ENCODE assay signal across 8 cellular contexts in the genomic region with DNA sequence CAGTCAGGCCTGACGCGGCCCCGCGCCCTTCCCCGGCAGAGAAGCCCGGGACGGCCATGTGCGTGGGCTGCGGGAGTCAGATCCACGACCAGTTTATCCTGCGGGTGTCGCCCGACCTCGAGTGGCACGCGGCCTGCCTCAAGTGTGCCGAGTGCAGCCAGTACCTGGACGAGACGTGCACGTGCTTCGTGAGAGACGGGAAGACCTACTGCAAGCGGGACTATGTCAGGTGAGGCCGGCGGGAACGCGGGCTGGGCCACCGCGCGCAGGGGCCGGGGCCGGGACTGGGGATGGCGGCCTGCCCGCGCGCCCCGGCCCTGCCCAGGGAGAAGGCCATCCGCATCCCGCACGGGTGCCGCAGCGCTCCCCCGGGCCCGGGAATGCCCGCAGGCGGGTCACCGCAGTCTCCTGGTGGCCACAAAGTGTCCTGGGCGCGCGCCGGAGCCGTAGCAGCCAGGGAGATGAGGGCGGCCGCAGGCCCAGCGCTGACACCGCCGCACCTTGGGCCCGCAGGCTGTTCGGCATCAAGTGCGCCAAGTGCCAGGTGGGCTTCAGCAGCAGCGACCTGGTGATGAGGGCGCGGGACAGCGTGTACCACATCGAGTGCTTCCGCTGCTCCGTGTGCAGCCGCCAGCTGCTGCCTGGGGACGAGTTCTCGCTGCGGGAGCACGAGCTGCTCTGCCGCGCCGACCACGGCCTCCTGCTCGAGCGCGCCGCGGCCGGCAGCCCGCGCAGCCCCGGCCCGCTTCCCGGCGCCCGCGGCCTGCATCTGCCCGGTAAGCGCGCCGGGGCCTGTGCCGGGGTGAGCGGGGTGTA. TPM values are rescaled to one million over a fixed set of nuclear protein-coding genes. Genes with fewer than 3 reads are reported as not detected.
DNase-seq lines count a peak whose midpoint lies in the region; ATAC-seq and TF ChIP-seq lines count a peak whose summit lies in the region.

No MANE protein-coding gene starts in this region.

- intact Hi-C loops in activated CD4-positive, alpha-beta T cell treated with anti-CD3 and anti-CD28 coated beads, Interleukin-2, amount 10 ng/mL, durations not matched to agents 24 days and 14 days (cut with micrococcal nuclease) = loop anchor here (1.0 to 5.0 kb wide), 6 partner anchors 7 to 276 kb away; a partner anchor contains a TSS

- peak; percentile 74 for DNase-seq in activated CD4-positive, alpha-beta T cell treated with anti-CD3 and anti-CD28 coated beads, Interleukin-2, amount 10 ng/mL, durations not matched to agents 24 days and 14 days
- no peak for DNase-seq in activated CD4-positive, alpha-beta T cell treated with anti-CD3 and anti-CD28 coated beads, Interleukin-2, amount 50 U/mL, for 4 hours
- DNase-seq in glutamatergic neuron (peak; percentile 57), D341Med (ENCODE audit: low spot score) (no peak), CD1c-positive myeloid dendritic cell (ENCODE audit: extremely low spot score) (no peak)

- peaks cover 11% of the 10 kb centered on the region for H3K36me3 Mint-ChIP-seq in activated CD4-positive, alpha-beta T cell treated with anti-CD3 and anti-CD28 coated beads, Interleukin-2, amount 10 ng/mL, durations not matched to agents 24 days and 14 days (ENCODE audit: low read depth)
- H3K36me3 Mint-ChIP-seq in glutamatergic neuron (ENCODE audit: unreplicated experiment) = peaks cover 12% of the 10 kb centered on the region
- H3K36me3 Mint-ChIP-seq in stimulated activated memory B cell treated with anti-CD40 and anti-IgM and Interleukin-4, amounts not matched to agents 10 μg/mL and 1 μg/mL and 100 μg/mL, for 72 hours = no peaks in the 10 kb centered on the region

- no peaks in the 10 kb centered on the region; the same call in 1 of the 2 replicates for H4K20me1 ChIP-seq in SU-DHL-6 (ENCODE audit: low read depth, low read length)

- no peaks in the 10 kb centered on the region for H3K36me3 ChIP-seq in SU-DHL-6 (ENCODE audit: low read length)

- peak overlapping the region; percentile 78 for H3K4me3 Mint-ChIP-seq in activated CD4-positive, alpha-beta T cell treated with anti-CD3 and anti-CD28 coated beads, Interleukin-2, amount 10 ng/mL, durations not matched to agents 24 days and 14 days
- H3K4me3 Mint-ChIP-seq in glutamatergic neuron (ENCODE audit: unreplicated experiment) = peak overlapping the region; percentile 93
- peak overlapping the region; percentile 85 for H3K4me3 Mint-ChIP-seq in stimulated activated memory B cell treated with anti-CD40 and anti-IgM and Interleukin-4, amounts not matched to agents 10 μg/mL and 1 μg/mL and 100 μg/mL, for 72 hours

- H3K9me3 Mint-ChIP-seq in activated CD4-positive, alpha-beta T cell treated with anti-CD3 and anti-CD28 coated beads, Interleukin-2, amount 10 ng/mL, durations not matched to agents 24 days and 14 days = no peaks in the 10 kb centered on the region
- peaks cover 49% of the 10 kb centered on the region for H3K9me3 Mint-ChIP-seq in glutamatergic neuron (ENCODE audit: unreplicated experiment)
- no peaks in the 10 kb centered on the region for H3K9me3 Mint-ChIP-seq in stimulated activated memory B cell treated with anti-CD40 and anti-IgM and Interleukin-4, amounts not matched to agents 10 μg/mL and 1 μg/mL and 100 μg/mL, for 72 hours

- H3K4me1 Mint-ChIP-seq in activated CD4-positive, alpha-beta T cell treated with anti-CD3 and anti-CD28 coated beads, Interleukin-2, amount 10 ng/mL, durations not matched to agents 24 days and 14 days = peaks cover 48% of the 10 kb centered on the region
- H3K4me1 Mint-ChIP-seq in glutamatergic neuron (ENCODE audit: low read depth, unreplicated experiment) = peaks cover 16% of the 10 kb centered on the region
- H3K4me1 Mint-ChIP-seq in stimulated activated memory B cell treated with anti-CD40 and anti-IgM and Interleukin-4, amounts not matched to agents 10 μg/mL and 1 μg/mL and 100 μg/mL, for 72 hours = peaks cover 72% of the 10 kb centered on the region

- 0 out of 2 replicates have a peak overlapping the region, but pooled peaks have one; percentile 11 for H3K27ac ChIP-seq in SU-DHL-6 (ENCODE audit: low read depth, low read length)

- peaks cover 70% of the 10 kb centered on the region for H3K27me3 Mint-ChIP-seq in activated CD4-positive, alpha-beta T cell treated with anti-CD3 and anti-CD28 coated beads, Interleukin-2, amount 10 ng/mL, durations not matched to agents 24 days and 14 days
- H3K27me3 Mint-ChIP-seq in glutamatergic neuron (ENCODE audit: unreplicated experiment) = peaks cover 45% of the 10 kb centered on the region
- peaks cover 83% of the 10 kb centered on the region for H3K27me3 Mint-ChIP-seq in stimulated activated memory B cell treated with anti-CD40 and anti-IgM and Interleukin-4, amounts not matched to agents 10 μg/mL and 1 μg/mL and 100 μg/mL, for 72 hours

- H3K9me3 ChIP-seq in SU-DHL-6 (ENCODE audit: insufficient read depth, low read length) = no peaks in the 10 kb centered on the region

- H3K9me2 ChIP-seq in SU-DHL-6 (replicated peaks; ENCODE audit: insufficient read depth, low read length) = no peaks in the 10 kb centered on the region

- no peaks in the 10 kb centered on the region for H3K27me3 ChIP-seq in SU-DHL-6 (ENCODE audit: low read length)

- H3K4me3 ChIP-seq in SU-DHL-6 (ENCODE audit: insufficient read depth, low read length, poor library complexity, severe bottlenecking) = peak overlapping the region; percentile 96

- TF ChIP-seq CTCF in SU-DHL-6 (IDR thresholded peaks at IDR 0.05; ENCODE audit: insufficient read depth, low read length, poor library complexity, severe bottlenecking) (no peak), glutamatergic neuron (IDR thresholded peaks at IDR 0.05; ENCODE audit: partially characterized antibody, unreplicated experiment) (no peak)

- H3K9ac ChIP-seq in SU-DHL-6 (ENCODE audit: low read length) = peak overlapping the region; percentile 73

- peak overlapping the region; percentile 25 for H3K27ac Mint-ChIP-seq in activated CD4-positive, alpha-beta T cell treated with anti-CD3 and anti-CD28 coated beads, Interleukin-2, amount 10 ng/mL, durations not matched to agents 24 days and 14 days
- peak overlapping the region; percentile 86 for H3K27ac Mint-ChIP-seq in glutamatergic neuron (ENCODE audit: unreplicated experiment)
- H3K27ac Mint-ChIP-seq in stimulated activated memory B cell treated with anti-CD40 and anti-IgM and Interleukin-4, amounts not matched to agents 10 μg/mL and 1 μg/mL and 100 μg/mL, for 72 hours = no peak overlapping the region

- no peak for ATAC-seq in stimulated activated memory B cell treated with anti-CD40 and anti-IgM and Interleukin-4, amounts not matched to agents 10 μg/mL and 1 μg/mL and 100 μg/mL, for 72 hours
- no peak for ATAC-seq in HG02623 (IDR thresholded peaks at IDR 0.05; ENCODE audit: unreplicated experiment)

- H3K4me2 ChIP-seq in SU-DHL-6 (ENCODE audit: low read depth, low read length, poor library complexity, severe bottlenecking) = peak overlapping the region; percentile 98

- H2AFZ ChIP-seq in SU-DHL-6 (ENCODE audit: low read depth, low read length, severe bottlenecking) = peak overlapping the region; percentile 95

- H3F3A ChIP-seq in SU-DHL-6 (ENCODE audit: insufficient read depth) = peaks cover 13% of the 10 kb centered on the region

- H3K79me2 ChIP-seq in SU-DHL-6 (ENCODE audit: insufficient read depth, low read length) = peaks cover 24% of the 10 kb centered on the region

RNA-seq across cellular contexts. Expression of a gene that starts 1.4 kb away (rescaled TPM):
- 0.31 and 0.89 TPM in 2 replicates for total RNA-seq in activated CD4-positive, alpha-beta T cell treated with anti-CD3 and anti-CD28 coated beads, Interleukin-2, amount 10 ng/mL, durations not matched to agents 24 days and 14 days
- total RNA-seq in glutamatergic neuron (ENCODE audit: unreplicated experiment) = 78.7 TPM

RNA-seq across cellular contexts. Expression of a gene that starts 26.7 kb away (rescaled TPM):
- 144 and 146 TPM in 2 replicates for total RNA-seq in activated CD4-positive, alpha-beta T cell treated with anti-CD3 and anti-CD28 coated beads, Interleukin-2, amount 10 ng/mL, durations not matched to agents 24 days and 14 days
- 144 TPM for total RNA-seq in glutamatergic neuron (ENCODE audit: unreplicated experiment)

Comparison
In these comparisons a context has a peak if more than half of its experiments do, and no peak if none do; other contexts are left out.
1. DNase-seq: peak in activated CD4-positive, alpha-beta T cell treated with anti-CD3 and anti-CD28 coated beads, Interleukin-2, amount 10 ng/mL, durations not matched to agents 24 days and 14 days (single experiment) and glutamatergic neuron (single experiment); none in activated CD4-positive, alpha-beta T cell treated with anti-CD3 and anti-CD28 coated beads, Interleukin-2, amount 50 U/mL, for 4 hours (0 of 2), D341Med (single experiment) and CD1c-positive myeloid dendritic cell (single experiment).
2. RNA of a gene that starts 1.4 kb away (total RNA-seq): 78.7 TPM in glutamatergic neuron (single experiment); 0.31 to 0.89 TPM in activated CD4-positive, alpha-beta T cell treated with anti-CD3 and anti-CD28 coated beads, Interleukin-2, amount 10 ng/mL, durations not matched to agents 24 days and 14 days; every median in the first group is over 10 times any median in the second.
3. Peak in every context shown above with its lines, with median percentiles within 50 percentile points of each other: H3K4me3 Mint-ChIP-seq.